9 cellular contexts compared by ENCODE assay signal in the genomic region with DNA sequence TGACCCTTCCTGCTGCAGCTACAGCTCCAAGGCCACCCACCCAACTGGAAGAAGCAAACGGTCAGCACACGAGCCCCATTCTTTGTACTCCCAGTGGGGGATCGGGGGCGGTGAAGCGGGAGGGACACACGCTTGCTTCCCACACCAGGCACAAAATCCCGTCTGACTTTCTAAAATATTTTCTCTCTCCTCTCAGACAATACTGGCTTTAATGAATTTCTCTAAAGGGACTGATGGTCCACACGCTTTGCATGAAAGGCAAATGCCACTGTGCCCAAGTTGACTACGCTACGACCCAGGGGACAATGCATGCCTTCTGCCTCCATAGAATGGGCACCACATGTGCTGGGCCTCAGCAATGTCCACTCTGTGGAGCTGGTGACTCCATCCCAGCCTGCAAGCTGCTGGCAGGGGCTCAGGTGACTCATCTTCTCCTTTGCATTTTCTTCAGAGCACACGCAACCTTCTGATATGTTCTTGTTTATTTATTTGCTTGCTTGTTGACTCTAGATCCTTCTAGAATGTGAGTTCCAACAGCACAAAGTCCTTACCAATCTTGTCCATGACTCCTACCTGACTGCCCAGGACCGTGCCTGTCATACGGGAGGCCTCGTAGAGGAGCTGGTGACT. TPM values are rescaled to one million over a fixed set of nuclear protein-coding genes. Genes with fewer than 3 reads are reported as not detected.
A peak's percentile ranks its signal among the peaks of the same experiment; 100 is the strongest.
DNase-seq lines count a peak whose midpoint lies in the region; ATAC-seq, FAIRE-seq and TF ChIP-seq lines count a peak whose summit lies in the region.
"Had no signal": no experiment of that assay in that cellular context is flagged by ENCODE, and none has a peak within 500 bp of the region (broad histone marks: within the 10 kb centered on the region; RNA-seq: fewer than 3 reads in every experiment).

No MANE protein-coding gene starts in this region.

- H3K9me3 ChIP-seq in left ventricle myocardium inferior (replicated peaks), result no peaks in the 10 kb centered on the region

- H3K27ac ChIP-seq in left ventricle myocardium inferior (replicated peaks), result peak overlapping the region; percentile 73

- TF ChIP-seq CTCF in left ventricle myocardium inferior (IDR thresholded peaks at IDR 0.05; ENCODE audit: borderline replicate concordance), result no peak
- no peak for TF ChIP-seq CTCF in glutamatergic neuron (IDR thresholded peaks at IDR 0.05; ENCODE audit: partially characterized antibody, unreplicated experiment)

- H3K36me3 Mint-ChIP-seq in activated naive CD8-positive, alpha-beta T cell treated with anti-CD3 and anti-CD28 coated beads, Interleukin-2, amount 10 ng/mL, durations not matched to agents 7 days and 5 days, result peaks cover 25% of the 10 kb centered on the region
- H3K36me3 Mint-ChIP-seq in glutamatergic neuron (ENCODE audit: unreplicated experiment), result no peaks in the 10 kb centered on the region

- FAIRE-seq in H54 (lab: Jason Lieb, UNC) (peak; percentile 96), GM12892 (lab: Jason Lieb, UNC) (no peak)
- FAIRE-seq: TTC549 had no signal

- TF ChIP-seq POLR2A in H54 (IDR thresholded peaks at IDR 0.05; ENCODE audit: low read depth, low read length), result no peak
- TF ChIP-seq POLR2A in GM12892 (IDR thresholded peaks at IDR 0.05; ENCODE audit: low read depth, low read length), result no peak

- peaks cover 44% of the 10 kb centered on the region for H3K4me1 Mint-ChIP-seq in activated naive CD8-positive, alpha-beta T cell treated with anti-CD3 and anti-CD28 coated beads, Interleukin-2, amount 10 ng/mL, durations not matched to agents 7 days and 5 days
- H3K4me1 Mint-ChIP-seq in glutamatergic neuron (ENCODE audit: low read depth, unreplicated experiment), result peaks cover 33% of the 10 kb centered on the region

- H3K4me3 Mint-ChIP-seq in activated naive CD8-positive, alpha-beta T cell treated with anti-CD3 and anti-CD28 coated beads, Interleukin-2, amount 10 ng/mL, durations not matched to agents 7 days and 5 days, result no peak overlapping the region
- H3K4me3 Mint-ChIP-seq in glutamatergic neuron (ENCODE audit: unreplicated experiment), result no peak overlapping the region

- H3K27me3 ChIP-seq in left ventricle myocardium inferior (ENCODE audit: low read depth), result no peaks in the 10 kb centered on the region

- no peaks in the 10 kb centered on the region for H3K9me3 Mint-ChIP-seq in activated naive CD8-positive, alpha-beta T cell treated with anti-CD3 and anti-CD28 coated beads, Interleukin-2, amount 10 ng/mL, durations not matched to agents 7 days and 5 days
- no peaks in the 10 kb centered on the region for H3K9me3 Mint-ChIP-seq in glutamatergic neuron (ENCODE audit: unreplicated experiment)

- no peak overlapping the region for H3K4me3 ChIP-seq in left ventricle myocardium inferior

- peaks cover 96% of the 10 kb centered on the region for H3K4me1 ChIP-seq in left ventricle myocardium inferior

- no peak for ATAC-seq in activated naive CD8-positive, alpha-beta T cell treated with anti-CD3 and anti-CD28 coated beads, Interleukin-2, amount 10 ng/mL, durations not matched to agents 7 days and 5 days (ENCODE audit: low read depth)

- POLR2A ChIA-PET in activated naive CD8-positive, alpha-beta T cell treated with anti-CD3 and anti-CD28 coated beads, Interleukin-2, amount 10 ng/mL, durations not matched to agents 7 days and 5 days (lab: Charles Lee), result no interaction called here

- peak; percentile 67 for DNase-seq in H54 (ENCODE audit: insufficient read length, low spot score)
- DNase-seq in activated naive CD8-positive, alpha-beta T cell treated with anti-CD3 and anti-CD28 coated beads, Interleukin-2, amount 10 ng/mL, durations not matched to agents 7 days and 5 days, result no peak
- peak; percentile 53 for DNase-seq in left ventricle myocardium inferior
- peak; percentile 81 for DNase-seq in stromal cell of bone marrow (ENCODE audit: low read depth)
- no peak for DNase-seq in GM12892 (ENCODE audit: insufficient read length)
- no peak for DNase-seq in NCI-H146 treated with DMSO at 0.1 percent for 48 hours (lab: John Stamatoyannopoulos, UW; ENCODE audit: unreplicated experiment)
- DNase-seq in glutamatergic neuron, result no peak
- DNase-seq: stimulated activated CD4-positive, alpha-beta T cell treated with anti-CD3 and anti-CD28 coated beads, Interleukin-2, amount 100 ng/mL, for 24 hours had no signal

- no peaks in the 10 kb centered on the region for H3K27me3 Mint-ChIP-seq in activated naive CD8-positive, alpha-beta T cell treated with anti-CD3 and anti-CD28 coated beads, Interleukin-2, amount 10 ng/mL, durations not matched to agents 7 days and 5 days
- peaks cover 5% of the 10 kb centered on the region for H3K27me3 Mint-ChIP-seq in glutamatergic neuron (ENCODE audit: unreplicated experiment)

- no peaks in the 10 kb centered on the region for H3K36me3 ChIP-seq in left ventricle myocardium inferior

- H3K27ac Mint-ChIP-seq in activated naive CD8-positive, alpha-beta T cell treated with anti-CD3 and anti-CD28 coated beads, Interleukin-2, amount 10 ng/mL, durations not matched to agents 7 days and 5 days, result peak overlapping the region; percentile 10
- no peak overlapping the region for H3K27ac Mint-ChIP-seq in glutamatergic neuron (ENCODE audit: unreplicated experiment)

- intact Hi-C loops in left ventricle myocardium inferior (cut with micrococcal nuclease), result no loop called here

RNA-seq across cellular contexts. Expression of a gene that starts 15.6 kb away (rescaled TPM):
- total RNA-seq in activated naive CD8-positive, alpha-beta T cell treated with anti-CD3 and anti-CD28 coated beads, Interleukin-2, amount 10 ng/mL, durations not matched to agents 7 days and 5 days, result 10 to 100 TPM; 79.0 to 79.1 TPM
- 11.3 TPM for total RNA-seq in left ventricle myocardium inferior
- polyA plus RNA-seq in GM12892 (2012; ENCODE audit: missing spikeins), result 7.7 TPM
- total RNA-seq in glutamatergic neuron (ENCODE audit: unreplicated experiment), result 7.1 TPM

RNA-seq across cellular contexts. Expression of a gene that starts 34.0 kb away (rescaled TPM):
- total RNA-seq in activated naive CD8-positive, alpha-beta T cell treated with anti-CD3 and anti-CD28 coated beads, Interleukin-2, amount 10 ng/mL, durations not matched to agents 7 days and 5 days, result 10 to 100 TPM; 33.8 to 34.7 TPM
- total RNA-seq in left ventricle myocardium inferior (85.0 TPM), glutamatergic neuron (ENCODE audit: unreplicated experiment) (38.9 TPM)
- 46.2 TPM for polyA plus RNA-seq in GM12892 (2012; ENCODE audit: missing spikeins)

Comparison
In these comparisons a context has a peak if more than half of its experiments do, and no peak if none do; other contexts are left out.
1. DNase-seq: peak in H54 (single experiment), left ventricle myocardium inferior (single experiment) and stromal cell of bone marrow (single experiment); none in activated naive CD8-positive, alpha-beta T cell treated with anti-CD3 and anti-CD28 coated beads, Interleukin-2, amount 10 ng/mL, durations not matched to agents 7 days and 5 days (single experiment), GM12892 (single experiment), NCI-H146 treated with DMSO at 0.1 percent for 48 hours (single experiment) and glutamatergic neuron (single experiment).